Comparison of ENCODE assay signal across 8 cellular contexts in genomic region chr17:7035591-7036368, GRCh38. TPM values are rescaled to one million over a fixed set of nuclear protein-coding genes. Genes with fewer than 3 reads are reported as not detected.
A peak's percentile ranks its signal among the peaks of the same experiment; 100 is the strongest.
DNase-seq lines count a peak whose midpoint lies in the region; ATAC-seq and TF ChIP-seq lines count a peak whose summit lies in the region.

SLC16A13 (plus strand) TSS chr17:7036015; CDS start chr17:7036383, 368 bp downstream.

- H3K27ac ChIP-seq in left lung: peak within 1 kb of the TSS; percentile 85 to 86

- H3K36me3 ChIP-seq in left lung: no peaks in the 10 kb centered on the region

- no peak for TF ChIP-seq CTCF in left lung (IDR thresholded peaks at IDR 0.05)

- DNase-seq in CD1c-positive myeloid dendritic cell (ENCODE audit: extremely low spot score) (peak; percentile 97), NCI-H82 (lab: John Stamatoyannopoulos, UW) (peak; percentile 90), dermis blood vessel endothelial cell (peak; percentile 99), left lung (peak; percentile 99)
- peak; percentile 98 to 99 for DNase-seq in activated CD4-positive, alpha-beta T cell treated with anti-CD3 and anti-CD28 coated beads, Interleukin-2, amount 50 U/mL, for 48 hours
- peak; percentile 93 to 96 for DNase-seq in stimulated activated CD4-positive, alpha-beta T cell treated with anti-CD3 and anti-CD28 coated beads, Interleukin-2, amount 100 ng/mL, for 48 hours

- no peaks in the 10 kb centered on the region for H3K9me3 ChIP-seq in left lung

- no peaks in the 10 kb centered on the region for H3K27me3 ChIP-seq in left lung

- peaks cover 5 to 49% of the 10 kb centered on the region in 2 donors for H3K4me1 ChIP-seq in left lung

- intact Hi-C loops in left lung (cut with DNase I): no loop called here

- H3K4me3 ChIP-seq in left lung: peak within 1 kb of the TSS; percentile 58 to 75

- peak; percentile 93 for ATAC-seq in GM19397 (IDR thresholded peaks at IDR 0.05; ENCODE audit: unreplicated experiment)
- ATAC-seq in HG03565 (IDR thresholded peaks at IDR 0.05; ENCODE audit: unreplicated experiment): peak; percentile 74
- ATAC-seq in left lung: peak; percentile 95

RNA-seq across cellular contexts. Expression of gene SLC16A13, which starts in this region (rescaled TPM):
- 1.7 and 2.2 TPM in 2 replicates for total RNA-seq in dermis blood vessel endothelial cell
- 10 to 100 TPM in 1 of 2 donors, 1 to 10 TPM in 1; 9.5 to 21.5 TPM for total RNA-seq in left lung

Comparison
In these comparisons a context has a peak if more than half of its experiments do, and no peak if none do; other contexts are left out.
1. Peak in every context shown above with its lines: DNase-seq, ATAC-seq, H3K4me3 ChIP-seq and H3K27ac ChIP-seq.